In the genomic region with DNA sequence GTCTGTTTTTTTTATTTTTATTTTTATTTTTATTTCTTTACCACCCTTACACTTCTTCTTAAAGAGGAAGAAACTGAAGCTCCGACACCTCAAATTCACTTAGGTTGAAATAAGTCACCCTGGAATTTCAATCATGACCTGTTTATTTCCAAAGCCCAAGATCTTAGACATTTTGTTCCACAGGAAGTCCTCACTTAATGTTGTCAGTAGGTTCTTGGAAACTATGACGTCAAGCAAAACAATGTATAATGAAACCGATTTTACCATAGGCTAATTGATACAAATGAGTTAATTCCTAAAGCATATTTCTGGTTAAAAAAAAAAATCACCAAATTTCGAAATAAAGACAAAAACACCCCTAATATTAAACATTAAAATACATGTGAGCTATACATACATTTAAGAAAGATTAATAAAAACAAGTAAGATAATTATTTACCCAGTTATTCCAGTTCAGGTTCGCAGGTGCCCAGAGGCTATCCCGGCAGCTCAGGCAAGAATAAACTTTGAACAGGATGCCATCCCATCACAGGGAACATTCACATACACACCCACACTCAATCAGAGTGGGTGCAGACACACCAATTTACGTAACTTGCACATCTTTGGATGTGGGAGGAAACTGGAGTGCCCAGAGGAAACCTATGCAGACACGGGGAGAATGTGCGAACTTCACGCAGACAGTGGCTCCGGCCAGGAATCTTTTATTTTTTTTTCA, we compare ENCODE assay signal across 3 cellular contexts.
A peak's percentile ranks its signal among the peaks of the same experiment; 100 is the strongest.
TF ChIP-seq lines count a peak whose summit lies in the region.

No MANE protein-coding gene starts in this region.

TF ChIP-seq in SK-N-SH, 30 proteins besides CTCF, POLR2A, EP300 and RAD21 (continued from another document and continues in another):
- TF ChIP-seq RFX5 (IDR thresholded peaks at IDR 0.05; ENCODE audit: low read length) (no peak), GATA2 (CRISPR knock-in tag; IDR thresholded peaks at IDR 0.05) (no peak), SIN3A (IDR thresholded peaks at IDR 0.05; ENCODE audit: borderline replicate concordance, low read depth, low read length) (no peak), MXI1 (IDR thresholded peaks at IDR 0.05; ENCODE audit: low read depth, low read length) (no peak), NRF1 (IDR thresholded peaks at IDR 0.05; ENCODE audit: low read depth, low read length) (no peak), RXRA (IDR thresholded peaks at IDR 0.05; ENCODE audit: borderline replicate concordance, low read depth) (no peak), JUND (IDR thresholded peaks at IDR 0.05) (no peak), NFIC (IDR thresholded peaks at IDR 0.05; ENCODE audit: borderline replicate concordance) (no peak)
- TF ChIP-seq, protein P1, sequence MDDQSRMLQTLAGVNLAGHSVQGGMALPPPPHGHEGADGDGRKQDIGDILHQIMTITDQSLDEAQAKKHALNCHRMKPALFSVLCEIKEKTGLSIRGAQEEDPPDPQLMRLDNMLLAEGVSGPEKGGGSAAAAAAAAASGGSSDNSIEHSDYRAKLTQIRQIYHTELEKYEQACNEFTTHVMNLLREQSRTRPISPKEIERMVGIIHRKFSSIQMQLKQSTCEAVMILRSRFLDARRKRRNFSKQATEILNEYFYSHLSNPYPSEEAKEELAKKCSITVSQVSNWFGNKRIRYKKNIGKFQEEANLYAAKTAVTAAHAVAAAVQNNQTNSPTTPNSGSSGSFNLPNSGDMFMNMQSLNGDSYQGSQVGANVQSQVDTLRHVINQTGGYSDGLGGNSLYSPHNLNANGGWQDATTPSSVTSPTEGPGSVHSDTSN (IDR thresholded peaks at IDR 0.05), result no peak
- TF ChIP-seq, protein P2, sequence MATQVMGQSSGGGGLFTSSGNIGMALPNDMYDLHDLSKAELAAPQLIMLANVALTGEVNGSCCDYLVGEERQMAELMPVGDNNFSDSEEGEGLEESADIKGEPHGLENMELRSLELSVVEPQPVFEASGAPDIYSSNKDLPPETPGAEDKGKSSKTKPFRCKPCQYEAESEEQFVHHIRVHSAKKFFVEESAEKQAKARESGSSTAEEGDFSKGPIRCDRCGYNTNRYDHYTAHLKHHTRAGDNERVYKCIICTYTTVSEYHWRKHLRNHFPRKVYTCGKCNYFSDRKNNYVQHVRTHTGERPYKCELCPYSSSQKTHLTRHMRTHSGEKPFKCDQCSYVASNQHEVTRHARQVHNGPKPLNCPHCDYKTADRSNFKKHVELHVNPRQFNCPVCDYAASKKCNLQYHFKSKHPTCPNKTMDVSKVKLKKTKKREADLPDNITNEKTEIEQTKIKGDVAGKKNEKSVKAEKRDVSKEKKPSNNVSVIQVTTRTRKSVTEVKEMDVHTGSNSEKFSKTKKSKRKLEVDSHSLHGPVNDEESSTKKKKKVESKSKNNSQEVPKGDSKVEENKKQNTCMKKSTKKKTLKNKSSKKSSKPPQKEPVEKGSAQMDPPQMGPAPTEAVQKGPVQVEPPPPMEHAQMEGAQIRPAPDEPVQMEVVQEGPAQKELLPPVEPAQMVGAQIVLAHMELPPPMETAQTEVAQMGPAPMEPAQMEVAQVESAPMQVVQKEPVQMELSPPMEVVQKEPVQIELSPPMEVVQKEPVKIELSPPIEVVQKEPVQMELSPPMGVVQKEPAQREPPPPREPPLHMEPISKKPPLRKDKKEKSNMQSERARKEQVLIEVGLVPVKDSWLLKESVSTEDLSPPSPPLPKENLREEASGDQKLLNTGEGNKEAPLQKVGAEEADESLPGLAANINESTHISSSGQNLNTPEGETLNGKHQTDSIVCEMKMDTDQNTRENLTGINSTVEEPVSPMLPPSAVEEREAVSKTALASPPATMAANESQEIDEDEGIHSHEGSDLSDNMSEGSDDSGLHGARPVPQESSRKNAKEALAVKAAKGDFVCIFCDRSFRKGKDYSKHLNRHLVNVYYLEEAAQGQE (IDR thresholded peaks at IDR 0.05; ENCODE audit: low read depth, low read length), result no peak
- TF ChIP-seq, protein P3, sequence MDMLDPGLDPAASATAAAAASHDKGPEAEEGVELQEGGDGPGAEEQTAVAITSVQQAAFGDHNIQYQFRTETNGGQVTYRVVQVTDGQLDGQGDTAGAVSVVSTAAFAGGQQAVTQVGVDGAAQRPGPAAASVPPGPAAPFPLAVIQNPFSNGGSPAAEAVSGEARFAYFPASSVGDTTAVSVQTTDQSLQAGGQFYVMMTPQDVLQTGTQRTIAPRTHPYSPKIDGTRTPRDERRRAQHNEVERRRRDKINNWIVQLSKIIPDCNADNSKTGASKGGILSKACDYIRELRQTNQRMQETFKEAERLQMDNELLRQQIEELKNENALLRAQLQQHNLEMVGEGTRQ (IDR thresholded peaks at IDR 0.05; ENCODE audit: borderline replicate concordance, low read depth, low read length), result no peak
- TF ChIP-seq, protein P4, sequence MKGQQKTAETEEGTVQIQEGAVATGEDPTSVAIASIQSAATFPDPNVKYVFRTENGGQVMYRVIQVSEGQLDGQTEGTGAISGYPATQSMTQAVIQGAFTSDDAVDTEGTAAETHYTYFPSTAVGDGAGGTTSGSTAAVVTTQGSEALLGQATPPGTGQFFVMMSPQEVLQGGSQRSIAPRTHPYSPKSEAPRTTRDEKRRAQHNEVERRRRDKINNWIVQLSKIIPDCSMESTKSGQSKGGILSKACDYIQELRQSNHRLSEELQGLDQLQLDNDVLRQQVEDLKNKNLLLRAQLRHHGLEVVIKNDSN (IDR thresholded peaks at IDR 0.05; ENCODE audit: borderline replicate concordance, low read depth), result no peak

TF ChIP-seq in SK-N-SH treated with all-trans-retinoic acid at 6 μM for 48 hours, 23 proteins besides CTCF, POLR2A, EP300 and RAD21 (continued from another document and continues in another):
- TF ChIP-seq ARNTL (CRISPR knock-in tag; IDR thresholded peaks at IDR 0.05; ENCODE audit: borderline replicate concordance, low read depth) (no peak), BACH2 (CRISPR knock-in tag; IDR thresholded peaks at IDR 0.05; ENCODE audit: borderline replicate concordance) (no peak), TOX (CRISPR knock-in tag; IDR thresholded peaks at IDR 0.05; ENCODE audit: borderline replicate concordance) (no peak), ISL1 (CRISPR knock-in tag; IDR thresholded peaks at IDR 0.05) (no peak), PPARA (CRISPR knock-in tag; IDR thresholded peaks at IDR 0.05; ENCODE audit: borderline replicate concordance) (no peak), ESRRG (CRISPR knock-in tag; IDR thresholded peaks at IDR 0.05) (no peak), ZNF8 (CRISPR knock-in tag; IDR thresholded peaks at IDR 0.05) (no peak), GLIS3 (CRISPR knock-in tag; IDR thresholded peaks at IDR 0.05) (no peak)
- TF ChIP-seq, protein P5, sequence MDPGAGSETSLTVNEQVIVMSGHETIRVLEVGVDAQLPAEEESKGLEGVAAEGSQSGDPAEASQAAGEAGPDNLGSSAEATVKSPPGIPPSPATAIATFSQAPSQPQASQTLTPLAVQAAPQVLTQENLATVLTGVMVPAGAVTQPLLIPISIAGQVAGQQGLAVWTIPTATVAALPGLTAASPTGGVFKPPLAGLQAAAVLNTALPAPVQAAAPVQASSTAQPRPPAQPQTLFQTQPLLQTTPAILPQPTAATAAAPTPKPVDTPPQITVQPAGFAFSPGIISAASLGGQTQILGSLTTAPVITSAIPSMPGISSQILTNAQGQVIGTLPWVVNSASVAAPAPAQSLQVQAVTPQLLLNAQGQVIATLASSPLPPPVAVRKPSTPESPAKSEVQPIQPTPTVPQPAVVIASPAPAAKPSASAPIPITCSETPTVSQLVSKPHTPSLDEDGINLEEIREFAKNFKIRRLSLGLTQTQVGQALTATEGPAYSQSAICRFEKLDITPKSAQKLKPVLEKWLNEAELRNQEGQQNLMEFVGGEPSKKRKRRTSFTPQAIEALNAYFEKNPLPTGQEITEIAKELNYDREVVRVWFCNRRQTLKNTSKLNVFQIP (CRISPR knock-in tag; IDR thresholded peaks at IDR 0.05; ENCODE audit: borderline replicate concordance, low read depth), result no peak
- TF ChIP-seq, protein P6, sequence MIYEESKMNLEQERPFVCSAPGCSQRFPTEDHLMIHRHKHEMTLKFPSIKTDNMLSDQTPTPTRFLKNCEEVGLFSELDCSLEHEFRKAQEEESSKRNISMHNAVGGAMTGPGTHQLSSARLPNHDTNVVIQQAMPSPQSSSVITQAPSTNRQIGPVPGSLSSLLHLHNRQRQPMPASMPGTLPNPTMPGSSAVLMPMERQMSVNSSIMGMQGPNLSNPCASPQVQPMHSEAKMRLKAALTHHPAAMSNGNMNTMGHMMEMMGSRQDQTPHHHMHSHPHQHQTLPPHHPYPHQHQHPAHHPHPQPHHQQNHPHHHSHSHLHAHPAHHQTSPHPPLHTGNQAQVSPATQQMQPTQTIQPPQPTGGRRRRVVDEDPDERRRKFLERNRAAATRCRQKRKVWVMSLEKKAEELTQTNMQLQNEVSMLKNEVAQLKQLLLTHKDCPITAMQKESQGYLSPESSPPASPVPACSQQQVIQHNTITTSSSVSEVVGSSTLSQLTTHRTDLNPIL (CRISPR knock-in tag; IDR thresholded peaks at IDR 0.05; ENCODE audit: low read depth), result no peak
- TF ChIP-seq, protein P7, sequence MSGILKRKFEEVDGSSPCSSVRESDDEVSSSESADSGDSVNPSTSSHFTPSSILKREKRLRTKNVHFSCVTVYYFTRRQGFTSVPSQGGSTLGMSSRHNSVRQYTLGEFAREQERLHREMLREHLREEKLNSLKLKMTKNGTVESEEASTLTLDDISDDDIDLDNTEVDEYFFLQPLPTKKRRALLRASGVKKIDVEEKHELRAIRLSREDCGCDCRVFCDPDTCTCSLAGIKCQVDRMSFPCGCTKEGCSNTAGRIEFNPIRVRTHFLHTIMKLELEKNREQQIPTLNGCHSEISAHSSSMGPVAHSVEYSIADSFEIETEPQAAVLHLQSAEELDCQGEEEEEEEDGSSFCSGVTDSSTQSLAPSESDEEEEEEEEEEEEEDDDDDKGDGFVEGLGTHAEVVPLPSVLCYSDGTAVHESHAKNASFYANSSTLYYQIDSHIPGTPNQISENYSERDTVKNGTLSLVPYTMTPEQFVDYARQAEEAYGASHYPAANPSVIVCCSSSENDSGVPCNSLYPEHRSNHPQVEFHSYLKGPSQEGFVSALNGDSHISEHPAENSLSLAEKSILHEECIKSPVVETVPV (CRISPR knock-in tag; IDR thresholded peaks at IDR 0.05), result no peak

TF ChIP-seq in endothelial cell of umbilical vein, 7 proteins besides CTCF, POLR2A, EP300 and RAD21 (continued from another document):
- TF ChIP-seq JUN (IDR thresholded peaks at IDR 0.05; ENCODE audit: borderline replicate concordance, insufficient read depth, insufficient read length, low read depth), result peak; percentile 10
- no peak for TF ChIP-seq POLR2AphosphoS5 (IDR thresholded peaks at IDR 0.05; ENCODE audit: insufficient read depth, low read depth, low read length)
